ENCODE assay signal across 1 cellular context in the genomic region with DNA sequence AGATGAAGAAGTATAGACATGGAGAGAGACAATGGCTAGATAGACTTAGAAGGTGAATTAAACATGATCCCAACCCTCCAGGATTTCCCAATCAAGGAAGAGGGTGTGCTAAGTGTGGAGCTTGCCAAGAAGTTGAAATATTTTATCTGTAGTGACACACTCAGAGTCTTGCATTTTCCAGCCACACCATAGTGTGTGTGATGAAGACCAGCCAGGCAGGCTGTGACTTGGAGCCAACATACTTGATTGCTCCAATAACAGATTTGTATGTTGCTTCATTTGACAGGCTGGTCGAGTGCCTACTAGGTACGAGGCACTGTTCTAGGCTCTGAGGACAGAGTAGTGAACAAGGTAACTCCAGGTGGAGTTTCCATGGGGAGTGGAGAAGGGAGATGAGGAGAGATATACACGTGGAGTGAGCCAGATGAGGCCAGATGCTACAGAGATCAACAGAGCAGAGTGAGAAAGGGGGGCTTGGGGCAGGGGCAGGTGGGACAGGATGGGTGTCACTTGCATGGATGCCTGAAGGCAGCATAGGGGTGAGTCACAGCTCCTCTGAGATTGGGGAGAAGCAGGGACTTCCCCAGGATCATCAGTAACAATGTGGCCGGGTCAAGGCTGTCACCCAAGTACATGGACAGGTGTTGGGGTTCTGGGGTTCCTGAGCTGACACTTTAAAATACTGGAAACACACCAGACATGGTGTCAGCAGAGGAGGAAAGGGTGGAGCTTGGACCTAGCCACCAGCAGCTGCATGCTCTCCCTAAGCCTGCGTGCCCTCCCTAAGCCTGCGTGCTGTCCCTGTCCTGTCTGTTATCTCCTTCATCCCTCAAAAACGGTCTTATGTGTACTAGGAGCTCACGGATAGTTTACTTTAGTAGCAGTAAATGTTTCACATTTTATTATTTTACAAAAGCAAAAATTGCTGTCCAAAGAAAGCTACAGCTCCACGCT.
TF ChIP-seq lines count a peak whose summit lies in the region.

No MANE protein-coding gene starts in this region.

TF ChIP-seq in endothelial cell of umbilical vein, 7 proteins besides CTCF, POLR2A, EP300 and RAD21:
- TF ChIP-seq, protein P1, sequence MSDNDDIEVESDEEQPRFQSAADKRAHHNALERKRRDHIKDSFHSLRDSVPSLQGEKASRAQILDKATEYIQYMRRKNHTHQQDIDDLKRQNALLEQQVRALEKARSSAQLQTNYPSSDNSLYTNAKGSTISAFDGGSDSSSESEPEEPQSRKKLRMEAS (IDR thresholded peaks at IDR 0.05; ENCODE audit: insufficient read depth, insufficient read length), result no peak
- TF ChIP-seq EZH2 (IDR thresholded peaks at IDR 0.05; ENCODE audit: borderline replicate concordance, low read depth, low read length, severe bottlenecking), result no peak
- no peak for TF ChIP-seq MYC (IDR thresholded peaks at IDR 0.05; ENCODE audit: low read depth, low read length)
- no peak for TF ChIP-seq JUN (IDR thresholded peaks at IDR 0.05; ENCODE audit: borderline replicate concordance, insufficient read depth, insufficient read length, low read depth)
- no peak for TF ChIP-seq FOS (IDR thresholded peaks at IDR 0.05; ENCODE audit: borderline replicate concordance, insufficient read depth, low read length)
- TF ChIP-seq POLR2AphosphoS5 (IDR thresholded peaks at IDR 0.05; ENCODE audit: insufficient read depth, low read depth, low read length), result no peak
- TF ChIP-seq GATA2 (IDR thresholded peaks at IDR 0.05; ENCODE audit: insufficient read depth, insufficient read length, low read depth, low read length), result no peak
